15 cellular contexts compared by ENCODE assay signal in the genomic region with DNA sequence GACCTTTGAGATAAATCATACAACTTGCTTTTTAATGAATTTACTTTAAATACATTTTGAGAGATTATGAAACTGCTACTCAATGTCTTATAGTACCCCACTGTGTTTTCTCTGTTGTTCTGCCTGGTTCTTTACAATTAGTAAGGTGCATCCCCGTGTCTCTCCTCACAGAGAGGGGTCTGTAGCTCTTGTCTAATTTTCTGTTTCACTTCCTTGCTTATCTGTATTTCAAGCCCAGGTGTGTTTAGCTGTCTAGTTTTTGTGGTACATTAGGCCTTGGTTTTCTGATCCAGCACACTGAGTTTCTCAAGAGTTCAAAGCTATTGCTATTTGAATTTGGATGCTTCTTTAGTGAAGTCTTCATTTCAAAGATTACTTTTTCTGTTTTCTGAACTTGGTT.
DNase-seq lines count a peak whose midpoint lies in the region; ATAC-seq, FAIRE-seq and TF ChIP-seq lines count a peak whose summit lies in the region.
"Had no signal": no experiment of that assay in that cellular context is flagged by ENCODE, and none has a peak within 500 bp of the region (broad histone marks: within the 10 kb centered on the region; RNA-seq: fewer than 3 reads in every experiment).

No MANE protein-coding gene starts in this region.

- TF ChIP-seq CTCF in esophagus squamous epithelium (IDR thresholded peaks at IDR 0.05) (no peak), prostate gland (IDR thresholded peaks at IDR 0.05) (no peak)

- H3K9me3 ChIP-seq in esophagus squamous epithelium (no peaks in the 10 kb centered on the region), prostate gland (no peaks in the 10 kb centered on the region)
- H3K9me3 ChIP-seq: Peyer's patch had no signal

- peaks cover 0 to 4% (median 0%) of the 10 kb centered on the region in 3 donors for H3K4me1 Mint-ChIP-seq in naive B cell
- H3K4me1 Mint-ChIP-seq: CD14-positive monocyte had no signal

- WGBS in esophagus squamous epithelium, 2 donors: 82 to 95% methylated on average over 1 of the region's 1 CpG
- WGBS in prostate gland: 89% methylated on average over 1 of the region's 1 CpG

- DNase-seq in naive B cell (no peak), RCC 7860 (ENCODE audit: low spot score) (no peak), esophagus squamous epithelium (lab: John Stamatoyannopoulos, UW) (no peak), prostate gland (ENCODE audit: low spot score) (no peak), HuH-7.5 (ENCODE audit: low spot score) (no peak)
- DNase-seq: activated CD4-positive, alpha-beta T cell treated with anti-CD3 and anti-CD28 coated beads, Interleukin-2, amount 50 U/mL, for 48 hours; activated effector memory CD4-positive, alpha-beta T cell treated with Interleukin-2 at 50 U/mL for 16 hours; brain microvascular endothelial cell; glutamatergic neuron; NCI-H226; Peyer's patch had no signal

- H3K27me3 ChIP-seq in esophagus squamous epithelium (no peaks in the 10 kb centered on the region), prostate gland (replicated peaks; ENCODE audit: insufficient read depth) (no peaks in the 10 kb centered on the region)
- H3K27me3 ChIP-seq: brain microvascular endothelial cell, Peyer's patch had no signal

- no peaks in the 10 kb centered on the region for H3K4me1 ChIP-seq in esophagus squamous epithelium
- no peaks in the 10 kb centered on the region for H3K4me1 ChIP-seq in prostate gland (replicated peaks)
- H3K4me1 ChIP-seq: Peyer's patch had no signal

- H3K27me3 Mint-ChIP-seq in naive B cell: no peaks in the 10 kb centered on the region

- H3K36me3 ChIP-seq in esophagus squamous epithelium: no peaks in the 10 kb centered on the region
- H3K36me3 ChIP-seq in prostate gland: no peaks in the 10 kb centered on the region
- H3K36me3 ChIP-seq: brain microvascular endothelial cell, Peyer's patch had no signal

- H3K36me3 Mint-ChIP-seq in naive B cell: no peaks in the 10 kb centered on the region
- H3K36me3 Mint-ChIP-seq: CD14-positive monocyte had no signal

- peak; percentile 78 for ATAC-seq in GM18873 (IDR thresholded peaks at IDR 0.05; ENCODE audit: low FRiP score, unreplicated experiment)
- ATAC-seq in GM21576 (IDR thresholded peaks at IDR 0.05; ENCODE audit: unreplicated experiment): peak; percentile 93
- ATAC-seq in HG03095 (IDR thresholded peaks at IDR 0.05; ENCODE audit: unreplicated experiment): peak; percentile 92
- peak; percentile 21 to 74 for ATAC-seq in naive B cell (ENCODE audit: low read depth in 2 of 2)

- H3K4me3 Mint-ChIP-seq in naive B cell: no peak overlapping the region
- H3K4me3 Mint-ChIP-seq: CD14-positive monocyte had no signal

- H3K27ac ChIP-seq in esophagus squamous epithelium (no peak overlapping the region), prostate gland (no peak overlapping the region)
- H3K27ac ChIP-seq: brain microvascular endothelial cell, Peyer's patch had no signal

- H3K4me3 ChIP-seq in esophagus squamous epithelium (no peak overlapping the region), prostate gland (no peak overlapping the region)
- H3K4me3 ChIP-seq: Peyer's patch had no signal

- no peak for TF ChIP-seq POLR2A in esophagus squamous epithelium (IDR thresholded peaks at IDR 0.05)
- no peak for TF ChIP-seq POLR2A in prostate gland (IDR thresholded peaks at IDR 0.05)

- H3K27ac Mint-ChIP-seq in naive B cell: peak overlapping the region in 1 of 6 donors; percentile 3
- H3K27ac Mint-ChIP-seq: CD14-positive monocyte had no signal

- no peak for FAIRE-seq in RCC 7860 (lab: Jason Lieb, UNC)

- H3K9me3 Mint-ChIP-seq in naive B cell: peaks cover 0 to 4% (median 3%) of the 10 kb centered on the region in 7 donors

- intact Hi-C loops in esophagus squamous epithelium (cut with DNase I) (no loop called here), prostate gland (cut with DNase I) (no loop called here)
